Comparison of ENCODE assay signal across 1 cellular context in the genomic region with DNA sequence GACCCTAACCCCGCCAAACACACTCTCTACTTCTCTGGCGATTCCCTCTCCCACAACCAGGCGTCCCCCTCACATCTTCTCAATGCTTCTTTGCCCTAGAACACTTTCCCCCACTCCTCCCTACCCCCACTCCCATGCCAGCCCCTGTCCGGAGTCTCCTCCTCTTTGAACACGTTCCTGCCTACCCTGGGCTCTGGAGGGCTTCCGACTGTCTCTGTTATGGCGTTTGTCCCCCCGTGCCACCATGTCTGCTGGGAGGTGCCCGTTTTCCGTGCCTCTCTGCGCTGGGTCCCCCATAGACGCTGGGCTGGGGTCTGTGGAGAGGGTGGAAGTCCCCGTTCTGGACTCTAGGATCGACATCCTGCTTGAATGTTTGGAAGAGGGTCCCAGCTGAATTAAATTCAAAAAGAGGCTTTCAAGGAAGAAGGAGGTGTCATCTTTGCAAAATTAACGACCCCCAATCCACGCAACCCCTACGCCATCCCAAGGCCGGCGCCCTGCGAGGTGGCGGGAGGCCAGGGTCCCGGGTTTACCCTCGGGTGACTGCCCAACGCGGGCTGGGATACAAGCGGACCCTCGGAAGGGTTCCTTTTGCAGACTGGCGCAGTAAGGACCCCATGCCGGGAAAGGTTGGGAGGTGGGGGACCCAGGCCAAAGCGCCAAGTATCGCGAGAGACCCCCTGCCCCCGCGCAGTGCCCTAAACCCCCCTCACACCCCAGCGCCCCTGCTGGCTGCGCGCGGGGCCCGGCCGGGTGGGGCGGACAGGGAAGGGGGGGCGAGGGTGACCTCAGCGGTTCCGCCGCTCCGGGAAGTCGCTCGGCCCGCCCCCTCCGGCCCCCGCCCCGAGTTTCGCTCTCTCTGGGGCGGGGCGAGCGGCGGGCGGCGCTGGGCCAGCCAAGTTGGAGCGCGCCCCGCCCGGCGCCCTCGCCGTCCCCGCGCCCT.
TF ChIP-seq lines count a peak whose summit lies in the region.

No MANE protein-coding gene starts in this region.

TF ChIP-seq in HepG2, 621 proteins besides CTCF, POLR2A, EP300 and RAD21 (continued from another document and continues in another):
- TF ChIP-seq, protein P1, sequence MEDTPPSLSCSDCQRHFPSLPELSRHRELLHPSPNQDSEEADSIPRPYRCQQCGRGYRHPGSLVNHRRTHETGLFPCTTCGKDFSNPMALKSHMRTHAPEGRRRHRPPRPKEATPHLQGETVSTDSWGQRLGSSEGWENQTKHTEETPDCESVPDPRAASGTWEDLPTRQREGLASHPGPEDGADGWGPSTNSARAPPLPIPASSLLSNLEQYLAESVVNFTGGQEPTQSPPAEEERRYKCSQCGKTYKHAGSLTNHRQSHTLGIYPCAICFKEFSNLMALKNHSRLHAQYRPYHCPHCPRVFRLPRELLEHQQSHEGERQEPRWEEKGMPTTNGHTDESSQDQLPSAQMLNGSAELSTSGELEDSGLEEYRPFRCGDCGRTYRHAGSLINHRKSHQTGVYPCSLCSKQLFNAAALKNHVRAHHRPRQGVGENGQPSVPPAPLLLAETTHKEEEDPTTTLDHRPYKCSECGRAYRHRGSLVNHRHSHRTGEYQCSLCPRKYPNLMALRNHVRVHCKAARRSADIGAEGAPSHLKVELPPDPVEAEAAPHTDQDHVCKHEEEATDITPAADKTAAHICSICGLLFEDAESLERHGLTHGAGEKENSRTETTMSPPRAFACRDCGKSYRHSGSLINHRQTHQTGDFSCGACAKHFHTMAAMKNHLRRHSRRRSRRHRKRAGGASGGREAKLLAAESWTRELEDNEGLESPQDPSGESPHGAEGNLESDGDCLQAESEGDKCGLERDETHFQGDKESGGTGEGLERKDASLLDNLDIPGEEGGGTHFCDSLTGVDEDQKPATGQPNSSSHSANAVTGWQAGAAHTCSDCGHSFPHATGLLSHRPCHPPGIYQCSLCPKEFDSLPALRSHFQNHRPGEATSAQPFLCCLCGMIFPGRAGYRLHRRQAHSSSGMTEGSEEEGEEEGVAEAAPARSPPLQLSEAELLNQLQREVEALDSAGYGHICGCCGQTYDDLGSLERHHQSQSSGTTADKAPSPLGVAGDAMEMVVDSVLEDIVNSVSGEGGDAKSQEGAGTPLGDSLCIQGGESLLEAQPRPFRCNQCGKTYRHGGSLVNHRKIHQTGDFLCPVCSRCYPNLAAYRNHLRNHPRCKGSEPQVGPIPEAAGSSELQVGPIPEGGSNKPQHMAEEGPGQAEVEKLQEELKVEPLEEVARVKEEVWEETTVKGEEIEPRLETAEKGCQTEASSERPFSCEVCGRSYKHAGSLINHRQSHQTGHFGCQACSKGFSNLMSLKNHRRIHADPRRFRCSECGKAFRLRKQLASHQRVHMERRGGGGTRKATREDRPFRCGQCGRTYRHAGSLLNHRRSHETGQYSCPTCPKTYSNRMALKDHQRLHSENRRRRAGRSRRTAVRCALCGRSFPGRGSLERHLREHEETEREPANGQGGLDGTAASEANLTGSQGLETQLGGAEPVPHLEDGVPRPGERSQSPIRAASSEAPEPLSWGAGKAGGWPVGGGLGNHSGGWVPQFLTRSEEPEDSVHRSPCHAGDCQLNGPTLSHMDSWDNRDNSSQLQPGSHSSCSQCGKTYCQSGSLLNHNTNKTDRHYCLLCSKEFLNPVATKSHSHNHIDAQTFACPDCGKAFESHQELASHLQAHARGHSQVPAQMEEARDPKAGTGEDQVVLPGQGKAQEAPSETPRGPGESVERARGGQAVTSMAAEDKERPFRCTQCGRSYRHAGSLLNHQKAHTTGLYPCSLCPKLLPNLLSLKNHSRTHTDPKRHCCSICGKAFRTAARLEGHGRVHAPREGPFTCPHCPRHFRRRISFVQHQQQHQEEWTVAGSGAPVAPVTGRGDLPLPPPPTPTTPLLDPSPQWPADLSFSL (CRISPR knock-in tag; IDR thresholded peaks at IDR 0.05): no peak
- no peak for TF ChIP-seq NFYC (CRISPR knock-in tag; IDR thresholded peaks at IDR 0.05)
- TF ChIP-seq, protein P2, sequence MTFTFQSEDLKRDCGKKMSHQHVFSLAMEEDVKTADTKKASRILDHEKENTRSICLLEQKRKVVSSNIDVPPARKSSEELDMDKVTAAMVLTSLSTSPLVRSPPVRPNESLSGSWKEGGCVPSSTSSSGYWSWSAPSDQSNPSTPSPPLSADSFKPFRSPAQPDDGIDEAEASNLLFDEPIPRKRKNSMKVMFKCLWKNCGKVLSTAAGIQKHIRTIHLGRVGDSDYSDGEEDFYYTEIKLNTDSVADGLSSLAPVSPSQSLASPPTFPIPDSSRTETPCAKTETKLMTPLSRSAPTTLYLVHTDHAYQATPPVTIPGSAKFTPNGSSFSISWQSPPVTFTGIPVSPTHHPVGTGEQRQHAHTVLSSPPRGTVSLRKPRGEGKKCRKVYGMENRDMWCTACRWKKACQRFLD (CRISPR knock-in tag; IDR thresholded peaks at IDR 0.05; ENCODE audit: borderline replicate concordance): 0 out of 2 replicates have a peak, but pooled peaks have one; percentile 8
- no peak for TF ChIP-seq U2AF1 (optimal IDR thresholded peaks at IDR 0.05; ENCODE audit: low read depth, low read length)
- TF ChIP-seq, protein P3, sequence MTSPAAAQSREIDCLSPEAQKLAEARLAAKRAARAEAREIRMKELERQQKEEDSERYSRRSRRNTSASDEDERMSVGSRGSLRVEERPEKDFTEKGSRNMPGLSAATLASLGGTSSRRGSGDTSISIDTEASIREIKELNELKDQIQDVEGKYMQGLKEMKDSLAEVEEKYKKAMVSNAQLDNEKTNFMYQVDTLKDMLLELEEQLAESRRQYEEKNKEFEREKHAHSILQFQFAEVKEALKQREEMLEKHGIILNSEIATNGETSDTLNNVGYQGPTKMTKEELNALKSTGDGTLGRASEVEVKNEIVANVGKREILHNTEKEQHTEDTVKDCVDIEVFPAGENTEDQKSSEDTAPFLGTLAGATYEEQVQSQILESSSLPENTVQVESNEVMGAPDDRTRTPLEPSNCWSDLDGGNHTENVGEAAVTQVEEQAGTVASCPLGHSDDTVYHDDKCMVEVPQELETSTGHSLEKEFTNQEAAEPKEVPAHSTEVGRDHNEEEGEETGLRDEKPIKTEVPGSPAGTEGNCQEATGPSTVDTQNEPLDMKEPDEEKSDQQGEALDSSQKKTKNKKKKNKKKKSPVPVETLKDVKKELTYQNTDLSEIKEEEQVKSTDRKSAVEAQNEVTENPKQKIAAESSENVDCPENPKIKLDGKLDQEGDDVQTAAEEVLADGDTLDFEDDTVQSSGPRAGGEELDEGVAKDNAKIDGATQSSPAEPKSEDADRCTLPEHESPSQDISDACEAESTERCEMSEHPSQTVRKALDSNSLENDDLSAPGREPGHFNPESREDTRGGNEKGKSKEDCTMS (CRISPR knock-in tag; conservative IDR thresholded peaks at IDR 0.05): no peak
- TF ChIP-seq, protein P4, sequence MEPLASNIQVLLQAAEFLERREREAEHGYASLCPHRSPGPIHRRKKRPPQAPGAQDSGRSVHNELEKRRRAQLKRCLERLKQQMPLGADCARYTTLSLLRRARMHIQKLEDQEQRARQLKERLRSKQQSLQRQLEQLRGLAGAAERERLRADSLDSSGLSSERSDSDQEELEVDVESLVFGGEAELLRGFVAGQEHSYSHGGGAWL (CRISPR knock-in tag; IDR thresholded peaks at IDR 0.05): no peak
- TF ChIP-seq, protein P5, sequence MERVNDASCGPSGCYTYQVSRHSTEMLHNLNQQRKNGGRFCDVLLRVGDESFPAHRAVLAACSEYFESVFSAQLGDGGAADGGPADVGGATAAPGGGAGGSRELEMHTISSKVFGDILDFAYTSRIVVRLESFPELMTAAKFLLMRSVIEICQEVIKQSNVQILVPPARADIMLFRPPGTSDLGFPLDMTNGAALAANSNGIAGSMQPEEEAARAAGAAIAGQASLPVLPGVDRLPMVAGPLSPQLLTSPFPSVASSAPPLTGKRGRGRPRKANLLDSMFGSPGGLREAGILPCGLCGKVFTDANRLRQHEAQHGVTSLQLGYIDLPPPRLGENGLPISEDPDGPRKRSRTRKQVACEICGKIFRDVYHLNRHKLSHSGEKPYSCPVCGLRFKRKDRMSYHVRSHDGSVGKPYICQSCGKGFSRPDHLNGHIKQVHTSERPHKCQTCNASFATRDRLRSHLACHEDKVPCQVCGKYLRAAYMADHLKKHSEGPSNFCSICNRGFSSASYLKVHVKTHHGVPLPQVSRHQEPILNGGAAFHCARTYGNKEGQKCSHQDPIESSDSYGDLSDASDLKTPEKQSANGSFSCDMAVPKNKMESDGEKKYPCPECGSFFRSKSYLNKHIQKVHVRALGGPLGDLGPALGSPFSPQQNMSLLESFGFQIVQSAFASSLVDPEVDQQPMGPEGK (CRISPR knock-in tag; IDR thresholded peaks at IDR 0.05): peak; percentile 99
- peak; percentile 81; the same call in 1 of the 2 replicates for TF ChIP-seq KLF12 (CRISPR knock-in tag; IDR thresholded peaks at IDR 0.05; ENCODE audit: borderline replicate concordance)
- TF ChIP-seq, protein P6, sequence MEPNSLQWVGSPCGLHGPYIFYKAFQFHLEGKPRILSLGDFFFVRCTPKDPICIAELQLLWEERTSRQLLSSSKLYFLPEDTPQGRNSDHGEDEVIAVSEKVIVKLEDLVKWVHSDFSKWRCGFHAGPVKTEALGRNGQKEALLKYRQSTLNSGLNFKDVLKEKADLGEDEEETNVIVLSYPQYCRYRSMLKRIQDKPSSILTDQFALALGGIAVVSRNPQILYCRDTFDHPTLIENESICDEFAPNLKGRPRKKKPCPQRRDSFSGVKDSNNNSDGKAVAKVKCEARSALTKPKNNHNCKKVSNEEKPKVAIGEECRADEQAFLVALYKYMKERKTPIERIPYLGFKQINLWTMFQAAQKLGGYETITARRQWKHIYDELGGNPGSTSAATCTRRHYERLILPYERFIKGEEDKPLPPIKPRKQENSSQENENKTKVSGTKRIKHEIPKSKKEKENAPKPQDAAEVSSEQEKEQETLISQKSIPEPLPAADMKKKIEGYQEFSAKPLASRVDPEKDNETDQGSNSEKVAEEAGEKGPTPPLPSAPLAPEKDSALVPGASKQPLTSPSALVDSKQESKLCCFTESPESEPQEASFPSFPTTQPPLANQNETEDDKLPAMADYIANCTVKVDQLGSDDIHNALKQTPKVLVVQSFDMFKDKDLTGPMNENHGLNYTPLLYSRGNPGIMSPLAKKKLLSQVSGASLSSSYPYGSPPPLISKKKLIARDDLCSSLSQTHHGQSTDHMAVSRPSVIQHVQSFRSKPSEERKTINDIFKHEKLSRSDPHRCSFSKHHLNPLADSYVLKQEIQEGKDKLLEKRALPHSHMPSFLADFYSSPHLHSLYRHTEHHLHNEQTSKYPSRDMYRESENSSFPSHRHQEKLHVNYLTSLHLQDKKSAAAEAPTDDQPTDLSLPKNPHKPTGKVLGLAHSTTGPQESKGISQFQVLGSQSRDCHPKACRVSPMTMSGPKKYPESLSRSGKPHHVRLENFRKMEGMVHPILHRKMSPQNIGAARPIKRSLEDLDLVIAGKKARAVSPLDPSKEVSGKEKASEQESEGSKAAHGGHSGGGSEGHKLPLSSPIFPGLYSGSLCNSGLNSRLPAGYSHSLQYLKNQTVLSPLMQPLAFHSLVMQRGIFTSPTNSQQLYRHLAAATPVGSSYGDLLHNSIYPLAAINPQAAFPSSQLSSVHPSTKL (CRISPR knock-in tag; IDR thresholded peaks at IDR 0.05): 0 out of 2 replicates have a peak, but pooled peaks have one; percentile 18
- no peak for TF ChIP-seq MTF2 (CRISPR knock-in tag; IDR thresholded peaks at IDR 0.05; ENCODE audit: borderline replicate concordance)
- TF ChIP-seq, protein P7, sequence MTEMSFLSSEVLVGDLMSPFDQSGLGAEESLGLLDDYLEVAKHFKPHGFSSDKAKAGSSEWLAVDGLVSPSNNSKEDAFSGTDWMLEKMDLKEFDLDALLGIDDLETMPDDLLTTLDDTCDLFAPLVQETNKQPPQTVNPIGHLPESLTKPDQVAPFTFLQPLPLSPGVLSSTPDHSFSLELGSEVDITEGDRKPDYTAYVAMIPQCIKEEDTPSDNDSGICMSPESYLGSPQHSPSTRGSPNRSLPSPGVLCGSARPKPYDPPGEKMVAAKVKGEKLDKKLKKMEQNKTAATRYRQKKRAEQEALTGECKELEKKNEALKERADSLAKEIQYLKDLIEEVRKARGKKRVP (CRISPR knock-in tag; IDR thresholded peaks at IDR 0.05): 0 out of 4 replicates have a peak, but pooled peaks of 1 of the 2 experiments have one; percentile 24
- TF ChIP-seq IKZF1 (IDR thresholded peaks at IDR 0.05): no peak
- no peak for TF ChIP-seq SRSF9 (IDR thresholded peaks at IDR 0.05; ENCODE audit: borderline replicate concordance, insufficient read depth, low read depth, low read length, poor library complexity, severe bottlenecking)
- no peak for TF ChIP-seq MEIS1 (CRISPR knock-in tag; IDR thresholded peaks at IDR 0.05; ENCODE audit: borderline replicate concordance)
- TF ChIP-seq, protein P8, sequence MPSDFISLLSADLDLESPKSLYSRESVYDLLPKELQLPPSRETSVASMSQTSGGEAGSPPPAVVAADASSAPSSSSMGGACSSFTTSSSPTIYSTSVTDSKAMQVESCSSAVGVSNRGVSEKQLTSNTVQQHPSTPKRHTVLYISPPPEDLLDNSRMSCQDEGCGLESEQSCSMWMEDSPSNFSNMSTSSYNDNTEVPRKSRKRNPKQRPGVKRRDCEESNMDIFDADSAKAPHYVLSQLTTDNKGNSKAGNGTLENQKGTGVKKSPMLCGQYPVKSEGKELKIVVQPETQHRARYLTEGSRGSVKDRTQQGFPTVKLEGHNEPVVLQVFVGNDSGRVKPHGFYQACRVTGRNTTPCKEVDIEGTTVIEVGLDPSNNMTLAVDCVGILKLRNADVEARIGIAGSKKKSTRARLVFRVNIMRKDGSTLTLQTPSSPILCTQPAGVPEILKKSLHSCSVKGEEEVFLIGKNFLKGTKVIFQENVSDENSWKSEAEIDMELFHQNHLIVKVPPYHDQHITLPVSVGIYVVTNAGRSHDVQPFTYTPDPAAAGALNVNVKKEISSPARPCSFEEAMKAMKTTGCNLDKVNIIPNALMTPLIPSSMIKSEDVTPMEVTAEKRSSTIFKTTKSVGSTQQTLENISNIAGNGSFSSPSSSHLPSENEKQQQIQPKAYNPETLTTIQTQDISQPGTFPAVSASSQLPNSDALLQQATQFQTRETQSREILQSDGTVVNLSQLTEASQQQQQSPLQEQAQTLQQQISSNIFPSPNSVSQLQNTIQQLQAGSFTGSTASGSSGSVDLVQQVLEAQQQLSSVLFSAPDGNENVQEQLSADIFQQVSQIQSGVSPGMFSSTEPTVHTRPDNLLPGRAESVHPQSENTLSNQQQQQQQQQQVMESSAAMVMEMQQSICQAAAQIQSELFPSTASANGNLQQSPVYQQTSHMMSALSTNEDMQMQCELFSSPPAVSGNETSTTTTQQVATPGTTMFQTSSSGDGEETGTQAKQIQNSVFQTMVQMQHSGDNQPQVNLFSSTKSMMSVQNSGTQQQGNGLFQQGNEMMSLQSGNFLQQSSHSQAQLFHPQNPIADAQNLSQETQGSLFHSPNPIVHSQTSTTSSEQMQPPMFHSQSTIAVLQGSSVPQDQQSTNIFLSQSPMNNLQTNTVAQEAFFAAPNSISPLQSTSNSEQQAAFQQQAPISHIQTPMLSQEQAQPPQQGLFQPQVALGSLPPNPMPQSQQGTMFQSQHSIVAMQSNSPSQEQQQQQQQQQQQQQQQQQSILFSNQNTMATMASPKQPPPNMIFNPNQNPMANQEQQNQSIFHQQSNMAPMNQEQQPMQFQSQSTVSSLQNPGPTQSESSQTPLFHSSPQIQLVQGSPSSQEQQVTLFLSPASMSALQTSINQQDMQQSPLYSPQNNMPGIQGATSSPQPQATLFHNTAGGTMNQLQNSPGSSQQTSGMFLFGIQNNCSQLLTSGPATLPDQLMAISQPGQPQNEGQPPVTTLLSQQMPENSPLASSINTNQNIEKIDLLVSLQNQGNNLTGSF (CRISPR knock-in tag; IDR thresholded peaks at IDR 0.05): no peak
- no peak for TF ChIP-seq KLF15 (CRISPR knock-in tag; IDR thresholded peaks at IDR 0.05; ENCODE audit: borderline replicate concordance)
- TF ChIP-seq, protein P9, sequence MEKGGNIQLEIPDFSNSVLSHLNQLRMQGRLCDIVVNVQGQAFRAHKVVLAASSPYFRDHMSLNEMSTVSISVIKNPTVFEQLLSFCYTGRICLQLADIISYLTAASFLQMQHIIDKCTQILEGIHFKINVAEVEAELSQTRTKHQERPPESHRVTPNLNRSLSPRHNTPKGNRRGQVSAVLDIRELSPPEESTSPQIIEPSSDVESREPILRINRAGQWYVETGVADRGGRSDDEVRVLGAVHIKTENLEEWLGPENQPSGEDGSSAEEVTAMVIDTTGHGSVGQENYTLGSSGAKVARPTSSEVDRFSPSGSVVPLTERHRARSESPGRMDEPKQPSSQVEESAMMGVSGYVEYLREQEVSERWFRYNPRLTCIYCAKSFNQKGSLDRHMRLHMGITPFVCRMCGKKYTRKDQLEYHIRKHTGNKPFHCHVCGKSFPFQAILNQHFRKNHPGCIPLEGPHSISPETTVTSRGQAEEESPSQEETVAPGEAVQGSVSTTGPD (CRISPR knock-in tag; IDR thresholded peaks at IDR 0.05): no peak
